In the genomic region with DNA sequence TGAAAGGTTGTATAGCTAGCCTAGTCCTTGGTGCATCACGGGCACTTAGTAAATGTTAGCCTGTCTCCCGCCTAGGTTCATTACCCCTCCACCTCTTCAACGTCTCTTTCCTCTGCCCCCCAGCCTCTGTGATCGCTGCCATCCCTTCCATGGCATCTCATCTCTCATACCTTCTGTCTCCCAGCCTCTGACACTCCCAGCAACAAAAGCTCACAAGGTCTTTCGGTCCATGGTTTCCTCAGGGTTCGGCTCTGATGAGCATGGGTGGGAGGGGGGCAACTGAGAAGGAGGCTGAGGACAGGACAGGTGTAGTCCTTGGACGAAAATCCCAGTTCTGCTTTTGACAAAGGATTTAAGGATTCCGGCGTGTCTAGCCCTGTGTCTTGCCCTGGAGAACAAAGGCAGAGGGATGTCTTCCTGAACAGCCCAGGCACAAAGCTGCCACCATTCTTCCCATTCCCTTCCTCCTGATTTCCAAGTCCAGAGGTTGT, we compare ENCODE assay signal across 9 cellular contexts. TPM values are rescaled to one million over a fixed set of nuclear protein-coding genes. Genes with fewer than 3 reads are reported as not detected.
DNase-seq lines count a peak whose midpoint lies in the region; ATAC-seq and TF ChIP-seq lines count a peak whose summit lies in the region.
"Had no signal": no experiment of that assay in that cellular context is flagged by ENCODE, and none has a peak within 500 bp of the region (broad histone marks: within the 10 kb centered on the region; RNA-seq: fewer than 3 reads in every experiment).

No MANE protein-coding gene starts in this region.

- H3K9me3 Mint-ChIP-seq in activated CD4-positive, alpha-beta T cell treated with anti-CD3 and anti-CD28 coated beads, Interleukin-2, amount 10 ng/mL, durations not matched to agents 7 days and 5 days, result no peaks in the 10 kb centered on the region

- H3K36me3 Mint-ChIP-seq in activated CD4-positive, alpha-beta T cell treated with anti-CD3 and anti-CD28 coated beads, Interleukin-2, amount 10 ng/mL, durations not matched to agents 7 days and 5 days (ENCODE audit: low read depth), result peaks cover 41% of the 10 kb centered on the region

- POLR2A ChIA-PET in activated CD4-positive, alpha-beta T cell treated with anti-CD3 and anti-CD28 coated beads, Interleukin-2, amount 10 ng/mL, durations not matched to agents 7 days and 5 days (lab: Charles Lee), result interaction anchor here (0.7 kb wide), 1 partner anchor 11 kb away, joined by 5 read pairs; no protein-coding TSS in a partner anchor

- 89 to 95% methylated on average over 9 of the region's 9 CpGs for WGBS in lung, 2 donors
- 74% methylated on average over 9 of the region's 9 CpGs for WGBS in suprapubic skin

- peak overlapping the region; percentile 11 for H3K4me3 Mint-ChIP-seq in activated CD4-positive, alpha-beta T cell treated with anti-CD3 and anti-CD28 coated beads, Interleukin-2, amount 10 ng/mL, durations not matched to agents 7 days and 5 days

- no peaks in the 10 kb centered on the region for H3K27me3 Mint-ChIP-seq in activated CD4-positive, alpha-beta T cell treated with anti-CD3 and anti-CD28 coated beads, Interleukin-2, amount 10 ng/mL, durations not matched to agents 7 days and 5 days

- H3K4me1 Mint-ChIP-seq in activated CD4-positive, alpha-beta T cell treated with anti-CD3 and anti-CD28 coated beads, Interleukin-2, amount 10 ng/mL, durations not matched to agents 7 days and 5 days, result peaks cover 85% of the 10 kb centered on the region

- TF ChIP-seq CTCF in lung (IDR thresholded peaks at IDR 0.05; ENCODE audit: control extremely low read depth, extremely low read depth) (no peak), suprapubic skin (IDR thresholded peaks at IDR 0.05) (no peak)

- H3K4me3 ChIP-seq in adipocyte (ENCODE audit: low read length), result no peak overlapping the region
- H3K4me3 ChIP-seq in lung, result no peak overlapping the region
- no peak overlapping the region for H3K4me3 ChIP-seq in suprapubic skin

- H3K9me3 ChIP-seq in adipocyte (ENCODE audit: control insufficient read depth, low read length) (no peaks in the 10 kb centered on the region), lung (ENCODE audit: control insufficient read depth in 2 of 2, insufficient read depth in 1 of 2, low read length in 1 of 2) (no peaks in the 10 kb centered on the region), suprapubic skin (no peaks in the 10 kb centered on the region)

- H3K9ac ChIP-seq in adipocyte (ENCODE audit: low read length), result peak overlapping the region; percentile 91

- H3K27me3 ChIP-seq in adipocyte (replicated peaks; ENCODE audit: control insufficient read depth, insufficient read depth, low read length) (no peaks in the 10 kb centered on the region), lung (ENCODE audit: control insufficient read depth, insufficient read depth) (no peaks in the 10 kb centered on the region), suprapubic skin (no peaks in the 10 kb centered on the region)

- H3K27ac Mint-ChIP-seq in activated CD4-positive, alpha-beta T cell treated with anti-CD3 and anti-CD28 coated beads, Interleukin-2, amount 10 ng/mL, durations not matched to agents 7 days and 5 days, result peak overlapping the region; percentile 88

- ATAC-seq in lung (ENCODE audit: insufficient read depth, low FRiP score) (no peak), GM19351 (IDR thresholded peaks at IDR 0.05; ENCODE audit: unreplicated experiment) (no peak), GM18861 (IDR thresholded peaks at IDR 0.05; ENCODE audit: unreplicated experiment) (no peak)

- DNase-seq in activated CD4-positive, alpha-beta T cell treated with anti-CD3 and anti-CD28 coated beads, Interleukin-2, amount 10 ng/mL, durations not matched to agents 7 days and 5 days, result no peak
- DNase-seq in activated CD4-positive, alpha-beta T cell treated with anti-CD3 and anti-CD28 coated beads, Interleukin-2, amount 50 U/mL, for 4 hours, result no peak
- DNase-seq in adipocyte (ENCODE audit: low read depth) (no peak), lung (ENCODE audit: low spot score) (peak; percentile 23), suprapubic skin (ENCODE audit: low spot score in 2 of 2) (peak; percentile 53 to 60), NCI-H345 (lab: John Stamatoyannopoulos, UW) (no peak)
- DNase-seq: cerebellar nuclear complex had no signal

- TF ChIP-seq POLR2A in suprapubic skin (IDR thresholded peaks at IDR 0.05), result no peak

- no peaks in the 10 kb centered on the region for H3K36me3 ChIP-seq in adipocyte (ENCODE audit: control insufficient read depth, insufficient read depth, low read length, severe bottlenecking)
- no peaks in the 10 kb centered on the region for H3K36me3 ChIP-seq in lung (ENCODE audit: control insufficient read depth in 2 of 2, insufficient read depth in 2 of 2, low read length in 2 of 2)
- H3K36me3 ChIP-seq in suprapubic skin, result no peaks in the 10 kb centered on the region

- H3K4me1 ChIP-seq in adipocyte (ENCODE audit: control insufficient read depth, insufficient read depth, low read length) (peaks cover 61% of the 10 kb centered on the region), lung (ENCODE audit: control insufficient read depth in 2 of 2, insufficient read depth in 2 of 2, low read length in 2 of 2) (peaks cover 0 to 38% of the 10 kb centered on the region in 2 donors), suprapubic skin (peaks cover 72% of the 10 kb centered on the region)

- no peak for TF ChIP-seq EP300 in suprapubic skin (IDR thresholded peaks at IDR 0.05)

- CTCF ChIA-PET in activated CD4-positive, alpha-beta T cell treated with anti-CD3 and anti-CD28 coated beads, Interleukin-2, amount 10 ng/mL, durations not matched to agents 7 days and 5 days (lab: Charles Lee), result interaction anchor here (0.7 to 21.2 kb wide), 11 partner anchors 9 to 1117 kb away, joined by 3 to 317 read pairs (median 6); no protein-coding TSS in a partner anchor

- H3K27ac ChIP-seq in lung (ENCODE audit: low read depth in 1 of 2, low read length in 1 of 2) (peak overlapping the region in 1 of 2 donors; percentile 88), suprapubic skin (peak overlapping the region; percentile 92)

RNA-seq across cellular contexts. Expression of gene CCR7, which starts 16.7 kb away (rescaled TPM):
- total RNA-seq in activated CD4-positive, alpha-beta T cell treated with anti-CD3 and anti-CD28 coated beads, Interleukin-2, amount 10 ng/mL, durations not matched to agents 7 days and 5 days, result 100 to 1,000 TPM; 281 to 323 TPM
- total RNA-seq in lung, result 1 to 10 TPM; 1.8 to 4.0 TPM
- polyA plus RNA-seq in lung, result 1 to 10 TPM; 2.1 to 5.9 TPM
- 1 to 10 TPM in 1 of 4 donors, not detected in 3; 1.2 TPM for total RNA-seq in suprapubic skin

RNA-seq across cellular contexts. Expression of gene TNS4, which starts 47.1 kb away (rescaled TPM):
- total RNA-seq in activated CD4-positive, alpha-beta T cell treated with anti-CD3 and anti-CD28 coated beads, Interleukin-2, amount 10 ng/mL, durations not matched to agents 7 days and 5 days, result 1 to 10 TPM; 3.5 to 3.7 TPM
- total RNA-seq in lung (1 to 10 TPM in 1 of 2 donors, under 1 TPM in 1; 0.17 to 6.8 TPM), suprapubic skin (1,000 to 10,000 TPM in 2 of 4 donors, 100 to 1,000 TPM in 2; 730 to 1,745 (median 1,078) TPM)
- 1 to 10 TPM; 2.0 to 2.3 TPM for polyA plus RNA-seq in lung

Comparison
In these comparisons a context has a peak if more than half of its experiments do, and no peak if none do; other contexts are left out.
1. DNase-seq: peak in lung (single experiment) and suprapubic skin (2 of 2); none in activated CD4-positive, alpha-beta T cell treated with anti-CD3 and anti-CD28 coated beads, Interleukin-2, amount 10 ng/mL, durations not matched to agents 7 days and 5 days (single experiment), activated CD4-positive, alpha-beta T cell treated with anti-CD3 and anti-CD28 coated beads, Interleukin-2, amount 50 U/mL, for 4 hours (0 of 2), adipocyte (single experiment) and NCI-H345 (single experiment).
2. RNA of gene CCR7, which starts 16.7 kb away (total RNA-seq): 281 to 323 TPM in activated CD4-positive, alpha-beta T cell treated with anti-CD3 and anti-CD28 coated beads, Interleukin-2, amount 10 ng/mL, durations not matched to agents 7 days and 5 days; 1.8 to 4.0 TPM in lung and 1.2 TPM in suprapubic skin; every median in the first group is over 10 times any median in the second.
3. RNA of gene TNS4, which starts 47.1 kb away (total RNA-seq): 730 to 1,745 TPM in suprapubic skin; 0.17 to 6.8 TPM in lung and 3.5 to 3.7 TPM in activated CD4-positive, alpha-beta T cell treated with anti-CD3 and anti-CD28 coated beads, Interleukin-2, amount 10 ng/mL, durations not matched to agents 7 days and 5 days; every median in the first group is over 10 times any median in the second.